In genomic region chr7:73900286-73900685, GRCh38 we compare ENCODE assay signal across 1 cellular context.
TF ChIP-seq lines count a peak whose summit lies in the region.

No MANE protein-coding gene starts in this region.

TF ChIP-seq in GM23338, 12 proteins besides CTCF, POLR2A, EP300 and RAD21 (continued from another document):
- no peak for TF ChIP-seq ZNF462 (CRISPR knock-in tag; IDR thresholded peaks at IDR 0.05)
TF ChIP-seq in GM23338: peak in this region for 0.
